In the genomic region with DNA sequence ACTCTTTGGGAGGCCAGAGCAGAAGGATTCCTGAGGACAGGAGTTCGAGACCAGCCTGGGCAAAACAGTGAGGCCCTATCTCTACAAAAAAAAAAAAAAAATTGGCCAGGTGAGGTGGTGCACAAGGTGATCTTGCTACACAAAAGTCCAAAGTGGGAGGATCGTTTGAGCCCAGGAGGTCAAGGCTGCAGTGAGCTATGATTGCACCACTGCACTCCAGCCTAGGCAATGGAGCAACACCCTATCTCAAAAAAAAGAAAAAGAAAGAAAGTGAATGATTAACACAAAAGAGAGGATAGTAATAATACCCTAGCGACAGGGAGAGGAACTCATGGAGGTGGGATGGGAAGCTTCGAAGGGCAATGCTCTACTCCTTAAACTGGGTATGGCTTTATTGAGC, we compare ENCODE assay signal across 10 cellular contexts. TPM values are rescaled to one million over a fixed set of nuclear protein-coding genes. Genes with fewer than 3 reads are reported as not detected.
"Had no signal": no experiment of that assay in that cellular context is flagged by ENCODE, and none has a peak within 500 bp of the region (broad histone marks: within the 10 kb centered on the region; RNA-seq: fewer than 3 reads in every experiment).

No MANE protein-coding gene starts in this region.

- H3K4me1 ChIP-seq: HAP-1 had no signal

- ATAC-seq: HCT116 had no signal

- DNase-seq: GM23248, GOT3, H7, HFFc6, KBM-7 had no signal

- H3K4me1 Mint-ChIP-seq: IgD-negative memory B cell had no signal

- H3K4me3 Mint-ChIP-seq: HFFc6, IgD-negative memory B cell had no signal

- H3K9ac ChIP-seq: GM23248 had no signal

- H3K27ac Mint-ChIP-seq: HFFc6, IgD-negative memory B cell had no signal

- H3K36me3 Mint-ChIP-seq: IgD-negative memory B cell had no signal

- H3K36me3 ChIP-seq: HAP-1 had no signal

- H3K27ac ChIP-seq: GM23248 had no signal

- H3K27me3 Mint-ChIP-seq: IgD-negative memory B cell had no signal

- H3K9me3 ChIP-seq: HAP-1 had no signal

- H3K4me3 ChIP-seq: GM23248, HAP-1 had no signal

RNA-seq across cellular contexts. Expression of a gene that starts 30.4 kb away (rescaled TPM):
- total RNA-seq: GM23248, HFFc6 had no signal
- polyA plus RNA-seq: GM23248 had no signal

RNA-seq across cellular contexts. Expression of a gene that starts 30.8 kb away (rescaled TPM):
- total RNA-seq: GM23248, H4, H7, HFFc6 had no signal
- polyA plus RNA-seq: GM23248, IgD-negative memory B cell had no signal

RNA-seq across cellular contexts. Expression of a gene that starts 32.5 kb away (rescaled TPM):
- total RNA-seq: GM23248, H7, HFFc6, HT-29 had no signal
- polyA plus RNA-seq: GM23248 had no signal

RNA-seq across cellular contexts. Expression of a gene that starts 53.4 kb away (rescaled TPM):
- total RNA-seq: GM23248, H4, H7, HFFc6, HT-29 had no signal
- polyA plus RNA-seq: GM23248 had no signal
